Comparison of ENCODE assay signal across 21 cellular contexts in genomic region chr14:99203801-99204200, GRCh38.
A peak's percentile ranks its signal among the peaks of the same experiment; 100 is the strongest.
DNase-seq lines count a peak whose midpoint lies in the region; TF ChIP-seq lines count a peak whose summit lies in the region.
"Had no signal": no experiment of that assay in that cellular context is flagged by ENCODE, and none has a peak within 500 bp of the region (broad histone marks: within the 10 kb centered on the region; RNA-seq: fewer than 3 reads in every experiment).

No MANE protein-coding gene starts in this region.

- no peaks in the 10 kb centered on the region for H3K27me3 ChIP-seq in A673 (replicated peaks; ENCODE audit: insufficient read depth, low read depth, low read length, poor library complexity)
- no peaks in the 10 kb centered on the region for H3K27me3 ChIP-seq in effector memory CD4-positive, alpha-beta T cell (replicated peaks; ENCODE audit: control insufficient read depth, insufficient read depth, low read length, poor library complexity, severe bottlenecking)

- H3K27me3 Mint-ChIP-seq in T-helper 1 cell treated with Interleukin-12 subunit alpha and Interleukin-12 subunit beta and Interleukin-4 antibody, amounts not matched to agents 30 μg/mL and 1 μg/mL, for 36 hours (ENCODE audit: low read depth): no peaks in the 10 kb centered on the region
- no peaks in the 10 kb centered on the region for H3K27me3 Mint-ChIP-seq in activated CD4-positive, alpha-beta memory T cell treated with anti-CD3 and anti-CD28 coated beads, Interleukin-2, amount 10 ng/mL, durations not matched to agents 7 days and 5 days
- H3K27me3 Mint-ChIP-seq in Calu3 (ENCODE audit: unreplicated experiment): peaks cover 32% of the 10 kb centered on the region
- H3K27me3 Mint-ChIP-seq: memory B cell had no signal

- peaks cover 84% of the 10 kb centered on the region for H3K4me1 Mint-ChIP-seq in T-helper 1 cell treated with Interleukin-12 subunit alpha and Interleukin-12 subunit beta and Interleukin-4 antibody, amounts not matched to agents 30 μg/mL and 1 μg/mL, for 36 hours (ENCODE audit: low read depth)
- peaks cover 99% of the 10 kb centered on the region for H3K4me1 Mint-ChIP-seq in activated CD4-positive, alpha-beta memory T cell treated with anti-CD3 and anti-CD28 coated beads, Interleukin-2, amount 10 ng/mL, durations not matched to agents 7 days and 5 days
- no peaks in the 10 kb centered on the region for H3K4me1 Mint-ChIP-seq in Calu3 (ENCODE audit: low read depth, unreplicated experiment)
- H3K4me1 Mint-ChIP-seq: memory B cell had no signal

- TF ChIP-seq CTCF in A673 (conservative IDR thresholded peaks at IDR 0.05; ENCODE audit: low read depth, low read length) (no peak), Calu3 (IDR thresholded peaks at IDR 0.05; ENCODE audit: unreplicated experiment) (no peak)

- CTCF ChIA-PET in A673 (lab: Charles Lee) (no interaction called here), Calu3 (lab: Charles Lee) (no interaction called here)
- CTCF ChIA-PET in activated CD4-positive, alpha-beta memory T cell treated with anti-CD3 and anti-CD28 coated beads, Interleukin-2, amount 10 ng/mL, durations not matched to agents 7 days and 5 days (lab: Charles Lee): interaction anchor here (0.8 to 2.7 kb wide), 4 partner anchors 9 to 63 kb away, joined by 3 to 9 read pairs (median 3); no protein-coding TSS in a partner anchor

- POLR2A ChIA-PET in A673 (lab: Charles Lee; ENCODE audit: low non-redundant PET): no interaction called here
- POLR2A ChIA-PET in activated CD4-positive, alpha-beta memory T cell treated with anti-CD3 and anti-CD28 coated beads, Interleukin-2, amount 10 ng/mL, durations not matched to agents 7 days and 5 days (lab: Charles Lee): interaction anchor here (1.2 to 2.3 kb wide), 5 partner anchors 9 to 1225 kb away, joined by 3 to 7 read pairs (median 5); no protein-coding TSS in a partner anchor

- H3K4me1 ChIP-seq in A673 (ENCODE audit: insufficient read depth, low read length, poor library complexity, severe bottlenecking): peaks cover 57% of the 10 kb centered on the region
- peaks cover 95% of the 10 kb centered on the region for H3K4me1 ChIP-seq in effector memory CD4-positive, alpha-beta T cell (ENCODE audit: control insufficient read depth, insufficient read depth, low read length, poor library complexity, severe bottlenecking)
- H3K4me1 ChIP-seq: tibial artery had no signal

- peaks cover 42% of the 10 kb centered on the region for H3K36me3 ChIP-seq in A673 (ENCODE audit: insufficient read depth, low read length, poor library complexity, severe bottlenecking)
- H3K36me3 ChIP-seq in effector memory CD4-positive, alpha-beta T cell (ENCODE audit: control insufficient read depth, insufficient read depth, low read length): peaks cover 28% of the 10 kb centered on the region
- H3K36me3 ChIP-seq: stomach, tibial artery had no signal

- no peak overlapping the region for H3K4me3 ChIP-seq in A673 (ENCODE audit: low read depth, low read length, poor library complexity, severe bottlenecking)
- H3K4me3 ChIP-seq in effector memory CD4-positive, alpha-beta T cell (ENCODE audit: insufficient read depth, low read depth, low read length, poor library complexity, severe bottlenecking): no peak overlapping the region
- H3K4me3 ChIP-seq: GM23248, K562, stomach, tibial artery had no signal

- intact Hi-C loops in A673 (cut with micrococcal nuclease; ENCODE audit: unreplicated experiment): no loop called here
- intact Hi-C loops in Calu3 (cut with micrococcal nuclease; ENCODE audit: unreplicated experiment): no loop called here
- intact Hi-C loops in posterior vena cava (cut with DNase I): no loop called here

- H3K27ac ChIP-seq in A673 (ENCODE audit: low read depth, low read length, poor library complexity, severe bottlenecking): peak overlapping the region; percentile 40
- peak overlapping the region; percentile 88 for H3K27ac ChIP-seq in effector memory CD4-positive, alpha-beta T cell (ENCODE audit: insufficient read depth, low read length, poor library complexity, severe bottlenecking)
- H3K27ac ChIP-seq: 22Rv1, GM23248, stomach, tibial artery had no signal

- BruUV-seq in A673 (replicated peaks; lab: Mats Ljungman, UMichigan): no TSS peak
- no TSS peak for BruUV-seq in Calu3 (replicated peaks; lab: Mats Ljungman, UMichigan)

- peaks cover 52% of the 10 kb centered on the region for H3K36me3 Mint-ChIP-seq in T-helper 1 cell treated with Interleukin-12 subunit alpha and Interleukin-12 subunit beta and Interleukin-4 antibody, amounts not matched to agents 30 μg/mL and 1 μg/mL, for 36 hours (ENCODE audit: low read depth)
- peaks cover 65% of the 10 kb centered on the region for H3K36me3 Mint-ChIP-seq in activated CD4-positive, alpha-beta memory T cell treated with anti-CD3 and anti-CD28 coated beads, Interleukin-2, amount 10 ng/mL, durations not matched to agents 7 days and 5 days (ENCODE audit: low read depth)
- no peaks in the 10 kb centered on the region for H3K36me3 Mint-ChIP-seq in Calu3 (ENCODE audit: insufficient read depth, unreplicated experiment)
- H3K36me3 Mint-ChIP-seq: memory B cell had no signal

- H3K27ac Mint-ChIP-seq in T-helper 1 cell treated with Interleukin-12 subunit alpha and Interleukin-12 subunit beta and Interleukin-4 antibody, amounts not matched to agents 30 μg/mL and 1 μg/mL, for 36 hours: peak overlapping the region; percentile 41
- peak overlapping the region; percentile 73 for H3K27ac Mint-ChIP-seq in activated CD4-positive, alpha-beta memory T cell treated with anti-CD3 and anti-CD28 coated beads, Interleukin-2, amount 10 ng/mL, durations not matched to agents 7 days and 5 days
- no peak overlapping the region for H3K27ac Mint-ChIP-seq in Calu3 (ENCODE audit: unreplicated experiment)
- H3K27ac Mint-ChIP-seq: memory B cell had no signal

- H3K9me3 Mint-ChIP-seq in T-helper 1 cell treated with Interleukin-12 subunit alpha and Interleukin-12 subunit beta and Interleukin-4 antibody, amounts not matched to agents 30 μg/mL and 1 μg/mL, for 36 hours: no peaks in the 10 kb centered on the region
- no peaks in the 10 kb centered on the region for H3K9me3 Mint-ChIP-seq in activated CD4-positive, alpha-beta memory T cell treated with anti-CD3 and anti-CD28 coated beads, Interleukin-2, amount 10 ng/mL, durations not matched to agents 7 days and 5 days
- no peaks in the 10 kb centered on the region for H3K9me3 Mint-ChIP-seq in Calu3 (ENCODE audit: low read depth, unreplicated experiment)
- H3K9me3 Mint-ChIP-seq: memory B cell had no signal

- H3K9me3 ChIP-seq in A673 (ENCODE audit: low read depth, low read length, poor library complexity, severe bottlenecking): no peaks in the 10 kb centered on the region
- no peaks in the 10 kb centered on the region for H3K9me3 ChIP-seq in effector memory CD4-positive, alpha-beta T cell (ENCODE audit: control insufficient read depth, low read length)
- H3K9me3 ChIP-seq: stomach, tibial artery had no signal

- DNase-seq in T-helper 1 cell (no peak), A673 (ENCODE audit: low spot score) (no peak), Calu3 (no peak), NCI-H1048 (lab: John Stamatoyannopoulos, UW) (no peak), posterior vena cava (ENCODE audit: low spot score) (no peak)
- DNase-seq in activated CD4-positive, alpha-beta memory T cell treated with anti-CD3 and anti-CD28 coated beads, Interleukin-2, amount 10 ng/mL, durations not matched to agents 7 days and 5 days: no peak
- DNase-seq in effector memory CD4-positive, alpha-beta T cell: no peak
- DNase-seq: central memory CD4-positive, alpha-beta T cell; GM23248; NCI-H1105; NCI-H1930; NCI-H526; NK-92 treated with Interleukin-12 subunit alpha and Interleukin-12 subunit beta, amount 100 ng/mL, for 24 hours; nucleus accumbens; SHP77 treated with DMSO at 0.1 percent for 48 hours; stomach; tibial artery had no signal

- H3K4me3 Mint-ChIP-seq in T-helper 1 cell treated with Interleukin-12 subunit alpha and Interleukin-12 subunit beta and Interleukin-4 antibody, amounts not matched to agents 30 μg/mL and 1 μg/mL, for 36 hours: peak overlapping the region; percentile 66
- no peak overlapping the region for H3K4me3 Mint-ChIP-seq in activated CD4-positive, alpha-beta memory T cell treated with anti-CD3 and anti-CD28 coated beads, Interleukin-2, amount 10 ng/mL, durations not matched to agents 7 days and 5 days
- no peak overlapping the region for H3K4me3 Mint-ChIP-seq in Calu3 (ENCODE audit: low read depth, unreplicated experiment)
- H3K4me3 Mint-ChIP-seq: memory B cell had no signal
